Comparison of ENCODE assay signal across 8 cellular contexts in genomic region chr10:58335306-58336005, GRCh38. TPM values are rescaled to one million over a fixed set of nuclear protein-coding genes. Genes with fewer than 3 reads are reported as not detected.
DNase-seq lines count a peak whose midpoint lies in the region; ATAC-seq and TF ChIP-seq lines count a peak whose summit lies in the region.

No MANE protein-coding gene starts in this region.

- H4K20me1 ChIP-seq in BLaER1, result peaks cover 49% of the 10 kb centered on the region
- 0 out of 2 replicates have a peak, but pooled peaks cover 4% of the 10 kb centered on the region for H4K20me1 ChIP-seq in SU-DHL-6 (ENCODE audit: low read depth, low read length)

- no peaks in the 10 kb centered on the region for H3K27me3 Mint-ChIP-seq in stimulated activated naive CD8-positive, alpha-beta T cell treated with anti-CD3 and anti-CD28 coated beads, Interleukin-15, amount 100 ng/mL, for 72 hours

- H3K9me3 Mint-ChIP-seq in stimulated activated naive CD8-positive, alpha-beta T cell treated with anti-CD3 and anti-CD28 coated beads, Interleukin-15, amount 100 ng/mL, for 72 hours, result no peaks in the 10 kb centered on the region

- no peak for TF ChIP-seq CTCF in SU-DHL-6 (IDR thresholded peaks at IDR 0.05; ENCODE audit: insufficient read depth, low read length, poor library complexity, severe bottlenecking)

- H3K36me3 ChIP-seq in BLaER1 (0 out of 2 replicates have a peak, but pooled peaks cover 3% of the 10 kb centered on the region), SU-DHL-6 (ENCODE audit: low read length) (no peaks in the 10 kb centered on the region)

- peak overlapping the region; percentile 42 to 85 for H3K27ac Mint-ChIP-seq in stimulated activated naive CD8-positive, alpha-beta T cell treated with anti-CD3 and anti-CD28 coated beads, Interleukin-15, amount 100 ng/mL, for 72 hours

- H3K4me1 Mint-ChIP-seq in stimulated activated naive CD8-positive, alpha-beta T cell treated with anti-CD3 and anti-CD28 coated beads, Interleukin-15, amount 100 ng/mL, for 72 hours, result peaks cover 40% of the 10 kb centered on the region

- no peaks in the 10 kb centered on the region for H3K79me2 ChIP-seq in SU-DHL-6 (ENCODE audit: insufficient read depth, low read length)

- no peaks in the 10 kb centered on the region for H3K9me2 ChIP-seq in SU-DHL-6 (replicated peaks; ENCODE audit: insufficient read depth, low read length)

- peak; percentile 53 for ATAC-seq in GM19035 (IDR thresholded peaks at IDR 0.05; ENCODE audit: unreplicated experiment)
- ATAC-seq in HG03159 (IDR thresholded peaks at IDR 0.05; ENCODE audit: unreplicated experiment), result peak; percentile 44
- ATAC-seq in left lobe of liver, result peak; percentile 69
- ATAC-seq in stimulated activated naive CD8-positive, alpha-beta T cell treated with anti-CD3 and anti-CD28 coated beads, Interleukin-15, amount 100 ng/mL, for 72 hours, result peak; percentile 61

- no peaks in the 10 kb centered on the region for H3F3A ChIP-seq in SU-DHL-6 (ENCODE audit: insufficient read depth)

- H3K4me3 ChIP-seq in BLaER1 (peak overlapping the region; percentile 95), SU-DHL-6 (ENCODE audit: insufficient read depth, low read length, poor library complexity, severe bottlenecking) (peak overlapping the region; percentile 75)

- H3K27me3 ChIP-seq in BLaER1 (no peaks in the 10 kb centered on the region), SU-DHL-6 (ENCODE audit: low read length) (no peaks in the 10 kb centered on the region)

- H3K9ac ChIP-seq in BLaER1 (peak overlapping the region; percentile 92), SU-DHL-6 (ENCODE audit: low read length) (peak overlapping the region; percentile 76)

- peak overlapping the region; percentile 85 for H2AFZ ChIP-seq in SU-DHL-6 (ENCODE audit: low read depth, low read length, severe bottlenecking)

- DNase-seq in left lobe of liver (ENCODE audit: low spot score) (peak; percentile 59), SIG-M5 (lab: John Stamatoyannopoulos, UW) (no peak)
- peak; percentile 15 to 20 for DNase-seq in stimulated activated naive CD8-positive, alpha-beta T cell treated with anti-CD3 and anti-CD28 coated beads, Interleukin-15, amount 100 ng/mL, for 72 hours

- peak overlapping the region; percentile 92 to 97 for H3K4me3 Mint-ChIP-seq in stimulated activated naive CD8-positive, alpha-beta T cell treated with anti-CD3 and anti-CD28 coated beads, Interleukin-15, amount 100 ng/mL, for 72 hours

- H3K4me1 ChIP-seq in BLaER1, result peaks cover 29% of the 10 kb centered on the region

- H3K4me2 ChIP-seq in BLaER1 (peak overlapping the region; percentile 89), SU-DHL-6 (ENCODE audit: low read depth, low read length, poor library complexity, severe bottlenecking) (peak overlapping the region; percentile 72)

- H3K9me3 ChIP-seq in BLaER1, result no peaks in the 10 kb centered on the region
- no peaks in the 10 kb centered on the region for H3K9me3 ChIP-seq in SU-DHL-6 (ENCODE audit: insufficient read depth, low read length)

- H3K27ac ChIP-seq in BLaER1 (peak overlapping the region; percentile 80), SU-DHL-6 (ENCODE audit: low read depth, low read length) (no peak overlapping the region), cingulate gyrus (ENCODE audit: low read depth, low read length) (peak overlapping the region; percentile 6)

RNA-seq across cellular contexts. Expression of gene UBE2D1, which starts 0.7 kb away (rescaled TPM):
- total RNA-seq in left lobe of liver, result 2.2 TPM

RNA-seq across cellular contexts. Expression of gene TFAM, which starts 49.8 kb away (rescaled TPM):
- total RNA-seq in left lobe of liver, result 17.2 TPM
